13 cellular contexts compared by ENCODE assay signal in the genomic region with DNA sequence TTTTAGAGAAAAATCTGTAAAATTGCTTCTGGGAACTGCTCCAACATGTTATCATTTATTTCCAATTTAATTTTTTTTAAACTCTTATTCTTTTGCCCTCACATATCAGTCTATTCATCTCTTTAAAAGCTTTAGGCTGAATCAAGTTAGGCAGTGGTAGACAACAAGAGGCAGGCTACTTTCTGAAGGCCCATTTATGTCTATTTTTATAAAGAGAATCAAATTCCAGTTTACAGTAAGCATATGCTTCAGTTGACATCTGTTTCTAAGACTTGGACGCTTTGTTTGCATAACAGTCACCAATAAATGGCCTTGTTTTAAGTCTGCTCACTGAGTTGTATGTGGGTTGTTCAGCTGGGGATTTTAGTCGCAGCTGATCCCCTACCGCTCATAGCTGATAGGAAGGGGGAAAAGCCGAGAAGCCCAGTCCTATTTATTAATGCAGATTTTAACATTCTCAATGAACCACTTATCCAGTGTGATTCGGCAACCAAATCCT.
DNase-seq lines count a peak whose midpoint lies in the region; ATAC-seq and TF ChIP-seq lines count a peak whose summit lies in the region.
"Had no signal": no experiment of that assay in that cellular context is flagged by ENCODE, and none has a peak within 500 bp of the region (broad histone marks: within the 10 kb centered on the region; RNA-seq: fewer than 3 reads in every experiment).

No MANE protein-coding gene starts in this region.

- no peaks in the 10 kb centered on the region for H4K20me1 ChIP-seq in hepatocyte (ENCODE audit: insufficient read depth, poor library complexity, severe bottlenecking)

- H3K9me2 ChIP-seq in hepatocyte (replicated peaks; ENCODE audit: insufficient read depth) = no peaks in the 10 kb centered on the region

- H3K27ac ChIP-seq in hepatocyte = no peak overlapping the region

- WGBS in hepatocyte (ENCODE audit: low lambda C conversion rate, missing lambda C conversion rate) = 22% methylated on average over 5 of the region's 5 CpGs

- H3K9me3 ChIP-seq in hepatocyte (ENCODE audit: low read depth) = no peaks in the 10 kb centered on the region
- H3K9me3 ChIP-seq: mucosa of descending colon had no signal

- DNase-seq in DMS 273 (lab: John Stamatoyannopoulos, UW; ENCODE audit: unreplicated experiment) = peak; percentile 81
- DNase-seq in NCI-H1417 (lab: John Stamatoyannopoulos, UW) = peak; percentile 58 to 89 (median 62)
- DNase-seq in NCI-H82 (lab: John Stamatoyannopoulos, UW) = peak; percentile 91
- peak; percentile 6 for DNase-seq in hepatocyte (ENCODE audit: low spot score)
- DNase-seq in stimulated activated CD4-positive, alpha-beta T cell treated with anti-CD3 and anti-CD28 coated beads, Interleukin-2, amount 100 ng/mL, for 24 hours = no peak
- no peak for DNase-seq in EL
- no peak for DNase-seq in OCI-M2 (lab: John Stamatoyannopoulos, UW; ENCODE audit: unreplicated experiment)
- DNase-seq: activated CD4-positive, alpha-beta memory T cell treated with anti-CD3 and anti-CD28 coated beads, Interleukin-2, amount 10 ng/mL, durations not matched to agents 7 days and 5 days; activated effector memory CD4-positive, alpha-beta T cell treated with Interleukin-2 at 50 U/mL for 16 hours; DND-41; KBM-7; mucosa of descending colon had no signal

- no peaks in the 10 kb centered on the region for H3K27me3 ChIP-seq in hepatocyte

- TF ChIP-seq CTCF in hepatocyte (IDR thresholded peaks at IDR 0.05; ENCODE audit: poor library complexity) = no peak

- H2AFZ ChIP-seq in hepatocyte = no peak overlapping the region

- H3K36me3 ChIP-seq in hepatocyte (replicated peaks; ENCODE audit: insufficient read depth, low read depth) = no peaks in the 10 kb centered on the region

- H3K4me3 ChIP-seq in hepatocyte = no peak overlapping the region
- H3K4me3 ChIP-seq: mucosa of descending colon had no signal

- H3K4me2 ChIP-seq in hepatocyte = peak overlapping the region; percentile 45

- no peaks in the 10 kb centered on the region for H3K4me1 ChIP-seq in hepatocyte (ENCODE audit: insufficient read depth)

- ATAC-seq in GM21390 (IDR thresholded peaks at IDR 0.05; ENCODE audit: unreplicated experiment) = no peak
- ATAC-seq: mucosa of descending colon had no signal

- H3K79me2 ChIP-seq in hepatocyte = no peaks in the 10 kb centered on the region

Comparison
In these comparisons a context has a peak if more than half of its experiments do, and no peak if none do; other contexts are left out.
1. DNase-seq: peak in DMS 273 (single experiment), NCI-H1417 (3 of 3), NCI-H82 (single experiment) and hepatocyte (single experiment); none in stimulated activated CD4-positive, alpha-beta T cell treated with anti-CD3 and anti-CD28 coated beads, Interleukin-2, amount 100 ng/mL, for 24 hours (0 of 2), EL (single experiment) and OCI-M2 (single experiment).